2 cellular contexts compared by ENCODE assay signal in genomic region chr9:98271479-98271878, GRCh38.
TF ChIP-seq lines count a peak whose summit lies in the region.

No MANE protein-coding gene starts in this region.

TF ChIP-seq in IMR-90, 13 proteins besides CTCF, POLR2A, EP300 and RAD21:
- TF ChIP-seq MAZ (IDR thresholded peaks at IDR 0.05; ENCODE audit: borderline replicate concordance, low read depth, low read length) (no peak), SMC3 (IDR thresholded peaks at IDR 0.05; ENCODE audit: low read depth, low read length) (no peak), USF2 (IDR thresholded peaks at IDR 0.05; ENCODE audit: low read depth, low read length) (no peak), MAFK (IDR thresholded peaks at IDR 0.05; ENCODE audit: low read depth, low read length) (no peak), RCOR1 (IDR thresholded peaks at IDR 0.05; ENCODE audit: insufficient replicate concordance, low read length) (no peak), RFX5 (IDR thresholded peaks at IDR 0.05; ENCODE audit: low read depth, low read length) (no peak), CEBPB (IDR thresholded peaks at IDR 0.05; ENCODE audit: low read depth, low read length) (no peak), ELK1 (IDR thresholded peaks at IDR 0.05; ENCODE audit: borderline replicate concordance, low read depth, low read length) (no peak)

TF ChIP-seq in K562, 482 proteins besides CTCF, POLR2A, EP300 and RAD21 (continues in another document):
- TF ChIP-seq MLX (CRISPR knock-in tag; conservative IDR thresholded peaks at IDR 0.05) = no peak
- TF ChIP-seq BDP1 (IDR thresholded peaks at IDR 0.05; ENCODE audit: insufficient read depth, insufficient read length) = no peak
- no peak for TF ChIP-seq RBM39 (optimal IDR thresholded peaks at IDR 0.05; ENCODE audit: low read depth, low read length)
- TF ChIP-seq ZNF274 (IDR thresholded peaks at IDR 0.05; ENCODE audit: borderline replicate concordance, low read depth, low read length) = no peak
- peak in 1 of 2 experiments; percentile 40 for TF ChIP-seq E2F6 (IDR thresholded peaks at IDR 0.05; ENCODE audit: borderline replicate concordance in 1 of 2, extremely low read depth in 1 of 2, insufficient read depth in 1 of 2, insufficient read length in 1 of 2, low read depth in 1 of 2, low read length in 1 of 2, poor library complexity in 1 of 2, severe bottlenecking in 1 of 2)
- 0 out of 3 replicates have a peak, but pooled peaks of 1 of the 2 experiments have one; percentile 17 for TF ChIP-seq CBX3 (IDR thresholded peaks at IDR 0.05; ENCODE audit: borderline replicate concordance in 1 of 2, low read length in 2 of 2)
- TF ChIP-seq NFRKB (IDR thresholded peaks at IDR 0.05; ENCODE audit: low read depth) = no peak
- TF ChIP-seq NKRF (IDR thresholded peaks at IDR 0.05; ENCODE audit: borderline replicate concordance) = no peak
- no peak for TF ChIP-seq JUNB (CRISPR knock-in tag; conservative IDR thresholded peaks at IDR 0.05)
- TF ChIP-seq U2AF2 (optimal IDR thresholded peaks at IDR 0.05; ENCODE audit: low read depth, low read length) = no peak
- no peak for TF ChIP-seq SMAD1 (IDR thresholded peaks at IDR 0.05; ENCODE audit: low read depth, low read length, partially characterized antibody)
- no peak for TF ChIP-seq ELF4 (CRISPR knock-in tag; IDR thresholded peaks at IDR 0.05)
- TF ChIP-seq NFXL1 (CRISPR knock-in tag; IDR thresholded peaks at IDR 0.05) = no peak
- peak; percentile 52; the same call in 1 of the 2 replicates for TF ChIP-seq BHLHE40 (IDR thresholded peaks at IDR 0.05; ENCODE audit: low read length)
- TF ChIP-seq HDAC8 (tag; IDR thresholded peaks at IDR 0.05) = no peak
- no peak for TF ChIP-seq EZH2 (IDR thresholded peaks at IDR 0.05; ENCODE audit: borderline replicate concordance, low read depth, low read length)
- peak; percentile 81 for TF ChIP-seq ZNF592 (IDR thresholded peaks at IDR 0.05)
- TF ChIP-seq ZNF512 (tag; IDR thresholded peaks at IDR 0.05) = no peak
- TF ChIP-seq PTRF (tag; IDR thresholded peaks at IDR 0.05) = no peak
- TF ChIP-seq KLF10 (CRISPR knock-in tag; IDR thresholded peaks at IDR 0.05) = no peak
- TF ChIP-seq NRF1 (conservative IDR thresholded peaks at IDR 0.05 in 1 of 2, IDR thresholded peaks at IDR 0.05 in 1 of 2) = peak in 1 of 2 experiments; percentile 27; a peak in 1 of 4 replicates
- no peak for TF ChIP-seq HOMEZ (CRISPR knock-in tag; IDR thresholded peaks at IDR 0.05)
- TF ChIP-seq SAFB2 (IDR thresholded peaks at IDR 0.05; ENCODE audit: borderline replicate concordance, low read depth, low read length, severe bottlenecking) = no peak
- no peak for TF ChIP-seq XRCC5 (IDR thresholded peaks at IDR 0.05; ENCODE audit: low read depth, low read length)
- TF ChIP-seq ATF6 (CRISPR knock-in tag; IDR thresholded peaks at IDR 0.05) = no peak
- TF ChIP-seq MBD1 (CRISPR knock-in tag; IDR thresholded peaks at IDR 0.05) = no peak
- TF ChIP-seq NFYB (IDR thresholded peaks at IDR 0.05; ENCODE audit: extremely low read depth, insufficient read length) = peak; percentile 54
- TF ChIP-seq L3MBTL2 (IDR thresholded peaks at IDR 0.05) = peak; percentile 73
